8 cellular contexts compared by ENCODE assay signal in the genomic region with DNA sequence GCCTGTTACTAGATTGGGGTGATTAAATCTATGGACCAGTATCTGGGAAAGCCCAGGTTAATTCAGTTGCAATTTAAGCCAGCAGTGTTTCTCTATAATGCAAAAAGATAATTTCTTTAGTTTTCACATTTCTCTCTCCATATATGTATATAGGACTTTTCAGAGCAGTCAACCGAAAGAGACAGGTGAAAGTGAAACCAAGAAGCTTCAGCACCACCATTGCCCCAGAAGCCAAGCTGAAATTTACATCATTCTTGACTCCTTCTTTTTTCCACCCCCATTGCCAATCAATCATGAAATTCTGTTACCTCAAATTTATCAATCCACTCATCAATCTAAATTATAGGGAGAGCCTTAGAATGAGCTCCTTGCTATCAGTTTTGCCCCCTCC. TPM values are rescaled to one million over a fixed set of nuclear protein-coding genes. Genes with fewer than 3 reads are reported as not detected.
A peak's percentile ranks its signal among the peaks of the same experiment; 100 is the strongest.
DNase-seq lines count a peak whose midpoint lies in the region; ATAC-seq and TF ChIP-seq lines count a peak whose summit lies in the region.

No MANE protein-coding gene starts in this region.

- no peaks in the 10 kb centered on the region for H3K9me3 ChIP-seq in T-helper 17 cell (ENCODE audit: control insufficient read depth, low read length, poor library complexity, severe bottlenecking)
- no peaks in the 10 kb centered on the region for H3K9me3 ChIP-seq in left lung

- peaks cover 2% of the 10 kb centered on the region for H3K9me3 Mint-ChIP-seq in activated CD4-positive, alpha-beta T cell treated with anti-CD3 and anti-CD28 coated beads for 36 hours (ENCODE audit: low read depth)

- H3K4me3 ChIP-seq in left lung, result peak overlapping the region; percentile 17 to 42

- peak overlapping the region; percentile 86 for H3K4me3 Mint-ChIP-seq in activated CD4-positive, alpha-beta T cell treated with anti-CD3 and anti-CD28 coated beads for 36 hours
- H3K4me3 Mint-ChIP-seq in T-helper 17 cell, result peak overlapping the region; percentile 99

- POLR2A ChIA-PET in activated CD4-positive, alpha-beta T cell treated with anti-CD3 and anti-CD28 coated beads for 36 hours (lab: Charles Lee), result no interaction called here

- intact Hi-C loops in activated CD4-positive, alpha-beta T cell treated with anti-CD3 and anti-CD28 coated beads for 36 hours (cut with DNase I, micrococcal nuclease), result loop anchor here (10.0 kb wide), 3 partner anchors 260 to 1120 kb away; partner anchors contain the start of genes METTL5 (in 1 of the 2), STK39 (in 1 of the 2) and UBR3 (in 1 of the 2)
- intact Hi-C loops in left lung (cut with DNase I), result no loop called here

- peaks cover 32 to 47% of the 10 kb centered on the region in 2 donors for H3K27me3 ChIP-seq in left lung

- H3K27ac Mint-ChIP-seq in activated CD4-positive, alpha-beta T cell treated with anti-CD3 and anti-CD28 coated beads for 36 hours, result peak overlapping the region; percentile 59
- peak overlapping the region; percentile 91 for H3K27ac Mint-ChIP-seq in T-helper 17 cell

- peak overlapping the region in 1 of 2 donors; percentile 20 for H3K27ac ChIP-seq in left lung

- peaks cover 11 to 36% of the 10 kb centered on the region in 2 donors for H3K4me1 ChIP-seq in left lung

- H3K27me3 Mint-ChIP-seq in activated CD4-positive, alpha-beta T cell treated with anti-CD3 and anti-CD28 coated beads for 36 hours, result peaks cover 38% of the 10 kb centered on the region
- peaks cover 32% of the 10 kb centered on the region for H3K27me3 Mint-ChIP-seq in T-helper 17 cell

- H3K36me3 Mint-ChIP-seq in activated CD4-positive, alpha-beta T cell treated with anti-CD3 and anti-CD28 coated beads for 36 hours (ENCODE audit: low read depth), result peaks cover 3% of the 10 kb centered on the region
- H3K36me3 Mint-ChIP-seq in T-helper 17 cell (ENCODE audit: low read depth), result peaks cover 8% of the 10 kb centered on the region

- peak; percentile 21 for DNase-seq in activated CD4-positive, alpha-beta T cell treated with anti-CD3 and anti-CD28 coated beads for 36 hours
- no peak for DNase-seq in activated CD4-positive, alpha-beta T cell treated with anti-CD3 and anti-CD28 coated beads for 48 hours
- DNase-seq in T-helper 17 cell (no peak), left lung (no peak), kidney tubule cell (ENCODE audit: low spot score) (no peak), HT-29 (ENCODE audit: low spot score) (no peak)
- no peak for DNase-seq in activated effector memory CD4-positive, alpha-beta T cell treated with anti-CD3 and anti-CD28 coated beads, Interleukin-2, amount 50 U/mL, for 16 hours

- no peak for TF ChIP-seq CTCF in left lung (IDR thresholded peaks at IDR 0.05)

- H3K36me3 ChIP-seq in left lung, result no peaks in the 10 kb centered on the region

- CTCF ChIA-PET in activated CD4-positive, alpha-beta T cell treated with anti-CD3 and anti-CD28 coated beads for 36 hours (lab: Charles Lee), result interaction anchor here (0.9 to 1.2 kb wide), 2 partner anchors 8 to 11 kb away, joined by 3 to 6 read pairs; no protein-coding TSS in a partner anchor

- peak; percentile 33 for ATAC-seq in activated CD4-positive, alpha-beta T cell treated with anti-CD3 and anti-CD28 coated beads for 36 hours
- ATAC-seq in HG02943 (IDR thresholded peaks at IDR 0.05; ENCODE audit: low read depth, unreplicated experiment), result peak; percentile 52
- ATAC-seq in T-helper 17 cell, result peak; percentile 27
- ATAC-seq in left lung, result no peak

- peaks cover 29% of the 10 kb centered on the region for H3K4me1 Mint-ChIP-seq in activated CD4-positive, alpha-beta T cell treated with anti-CD3 and anti-CD28 coated beads for 36 hours
- peaks cover 30% of the 10 kb centered on the region for H3K4me1 Mint-ChIP-seq in T-helper 17 cell

RNA-seq across cellular contexts. Expression of gene LRP2, which starts 2.8 kb away (rescaled TPM):
- 1 to 10 TPM; 1.9 to 3.0 TPM for total RNA-seq in activated CD4-positive, alpha-beta T cell treated with anti-CD3 and anti-CD28 coated beads for 36 hours
- not detected for total RNA-seq in T-helper 17 cell
- 10 to 100 TPM; 14.5 to 34.6 TPM for total RNA-seq in left lung
- total RNA-seq in HT-29 (2014; rRNA removed; shearing (Covaris generic)), result not detected in 2 replicates

Comparison
In these comparisons a context has a peak if more than half of its experiments do, and no peak if none do; other contexts are left out.
1. intact Hi-C loops: an anchor here in activated CD4-positive, alpha-beta T cell treated with anti-CD3 and anti-CD28 coated beads for 36 hours (10.0 kb wide); none called in left lung.